Comparison of ENCODE assay signal across 1 cellular context in the genomic region with DNA sequence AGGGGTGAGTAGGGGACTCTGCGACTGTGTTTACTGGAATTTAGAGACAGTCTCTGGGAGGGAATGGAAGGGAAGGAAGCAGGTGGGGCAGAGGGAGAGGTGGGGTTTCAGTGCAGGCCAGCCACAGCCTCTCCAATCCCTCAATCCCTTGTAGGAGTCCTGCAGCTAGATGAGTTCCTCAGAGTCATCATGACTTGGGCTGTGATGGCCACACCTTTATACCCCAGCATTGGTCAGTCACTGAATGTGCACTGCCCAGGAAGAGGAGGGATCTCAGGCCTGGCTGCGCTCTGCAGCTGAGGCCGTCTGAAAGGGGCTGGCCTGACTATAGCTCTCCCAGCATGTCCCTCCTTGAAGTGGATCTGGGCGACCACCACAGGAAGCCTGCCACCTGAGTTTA.
TF ChIP-seq lines count a peak whose summit lies in the region.

No MANE protein-coding gene starts in this region.

TF ChIP-seq in GM23338, 12 proteins besides CTCF, POLR2A, EP300 and RAD21 (continued from another document):
- TF ChIP-seq, protein P1, sequence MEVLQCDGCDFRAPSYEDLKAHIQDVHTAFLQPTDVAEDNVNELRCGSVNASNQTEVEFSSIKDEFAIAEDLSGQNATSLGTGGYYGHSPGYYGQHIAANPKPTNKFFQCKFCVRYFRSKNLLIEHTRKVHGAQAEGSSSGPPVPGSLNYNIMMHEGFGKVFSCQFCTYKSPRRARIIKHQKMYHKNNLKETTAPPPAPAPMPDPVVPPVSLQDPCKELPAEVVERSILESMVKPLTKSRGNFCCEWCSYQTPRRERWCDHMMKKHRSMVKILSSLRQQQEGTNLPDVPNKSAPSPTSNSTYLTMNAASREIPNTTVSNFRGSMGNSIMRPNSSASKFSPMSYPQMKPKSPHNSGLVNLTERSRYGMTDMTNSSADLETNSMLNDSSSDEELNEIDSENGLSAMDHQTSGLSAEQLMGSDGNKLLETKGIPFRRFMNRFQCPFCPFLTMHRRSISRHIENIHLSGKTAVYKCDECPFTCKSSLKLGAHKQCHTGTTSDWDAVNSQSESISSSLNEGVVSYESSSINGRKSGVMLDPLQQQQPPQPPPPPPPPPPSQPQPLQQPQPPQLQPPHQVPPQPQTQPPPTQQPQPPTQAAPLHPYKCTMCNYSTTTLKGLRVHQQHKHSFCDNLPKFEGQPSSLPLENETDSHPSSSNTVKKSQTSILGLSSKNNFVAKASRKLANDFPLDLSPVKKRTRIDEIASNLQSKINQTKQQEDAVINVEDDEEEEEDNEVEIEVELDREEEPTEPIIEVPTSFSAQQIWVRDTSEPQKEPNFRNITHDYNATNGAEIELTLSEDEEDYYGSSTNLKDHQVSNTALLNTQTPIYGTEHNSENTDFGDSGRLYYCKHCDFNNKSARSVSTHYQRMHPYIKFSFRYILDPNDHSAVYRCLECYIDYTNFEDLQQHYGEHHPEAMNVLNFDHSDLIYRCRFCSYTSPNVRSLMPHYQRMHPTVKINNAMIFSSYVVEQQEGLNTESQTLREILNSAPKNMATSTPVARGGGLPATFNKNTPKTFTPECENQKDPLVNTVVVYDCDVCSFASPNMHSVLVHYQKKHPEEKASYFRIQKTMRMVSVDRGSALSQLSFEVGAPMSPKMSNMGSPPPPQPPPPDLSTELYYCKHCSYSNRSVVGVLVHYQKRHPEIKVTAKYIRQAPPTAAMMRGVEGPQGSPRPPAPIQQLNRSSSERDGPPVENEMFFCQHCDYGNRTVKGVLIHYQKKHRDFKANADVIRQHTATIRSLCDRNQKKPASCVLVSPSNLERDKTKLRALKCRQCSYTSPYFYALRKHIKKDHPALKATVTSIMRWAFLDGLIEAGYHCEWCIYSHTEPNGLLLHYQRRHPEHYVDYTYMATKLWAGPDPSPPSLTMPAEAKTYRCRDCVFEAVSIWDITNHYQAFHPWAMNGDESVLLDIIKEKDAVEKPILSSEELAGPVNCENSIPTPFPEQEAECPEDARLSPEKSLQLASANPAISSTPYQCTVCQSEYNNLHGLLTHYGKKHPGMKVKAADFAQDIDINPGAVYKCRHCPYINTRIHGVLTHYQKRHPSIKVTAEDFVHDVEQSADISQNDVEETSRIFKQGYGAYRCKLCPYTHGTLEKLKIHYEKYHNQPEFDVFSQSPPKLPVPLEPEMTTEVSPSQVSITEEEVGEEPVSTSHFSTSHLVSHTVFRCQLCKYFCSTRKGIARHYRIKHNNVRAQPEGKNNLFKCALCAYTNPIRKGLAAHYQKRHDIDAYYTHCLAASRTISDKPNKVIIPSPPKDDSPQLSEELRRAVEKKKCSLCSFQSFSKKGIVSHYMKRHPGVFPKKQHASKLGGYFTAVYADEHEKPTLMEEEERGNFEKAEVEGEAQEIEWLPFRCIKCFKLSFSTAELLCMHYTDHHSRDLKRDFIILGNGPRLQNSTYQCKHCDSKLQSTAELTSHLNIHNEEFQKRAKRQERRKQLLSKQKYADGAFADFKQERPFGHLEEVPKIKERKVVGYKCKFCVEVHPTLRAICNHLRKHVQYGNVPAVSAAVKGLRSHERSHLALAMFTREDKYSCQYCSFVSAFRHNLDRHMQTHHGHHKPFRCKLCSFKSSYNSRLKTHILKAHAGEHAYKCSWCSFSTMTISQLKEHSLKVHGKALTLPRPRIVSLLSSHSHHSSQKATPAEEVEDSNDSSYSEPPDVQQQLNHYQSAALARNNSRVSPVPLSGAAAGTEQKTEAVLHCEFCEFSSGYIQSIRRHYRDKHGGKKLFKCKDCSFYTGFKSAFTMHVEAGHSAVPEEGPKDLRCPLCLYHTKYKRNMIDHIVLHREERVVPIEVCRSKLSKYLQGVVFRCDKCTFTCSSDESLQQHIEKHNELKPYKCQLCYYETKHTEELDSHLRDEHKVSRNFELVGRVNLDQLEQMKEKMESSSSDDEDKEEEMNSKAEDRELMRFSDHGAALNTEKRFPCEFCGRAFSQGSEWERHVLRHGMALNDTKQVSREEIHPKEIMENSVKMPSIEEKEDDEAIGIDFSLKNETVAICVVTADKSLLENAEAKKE (CRISPR knock-in tag; IDR thresholded peaks at IDR 0.05) = 0 out of 2 replicates have a peak, but pooled peaks have one; percentile 60
